8 cellular contexts compared by ENCODE assay signal in the genomic region with DNA sequence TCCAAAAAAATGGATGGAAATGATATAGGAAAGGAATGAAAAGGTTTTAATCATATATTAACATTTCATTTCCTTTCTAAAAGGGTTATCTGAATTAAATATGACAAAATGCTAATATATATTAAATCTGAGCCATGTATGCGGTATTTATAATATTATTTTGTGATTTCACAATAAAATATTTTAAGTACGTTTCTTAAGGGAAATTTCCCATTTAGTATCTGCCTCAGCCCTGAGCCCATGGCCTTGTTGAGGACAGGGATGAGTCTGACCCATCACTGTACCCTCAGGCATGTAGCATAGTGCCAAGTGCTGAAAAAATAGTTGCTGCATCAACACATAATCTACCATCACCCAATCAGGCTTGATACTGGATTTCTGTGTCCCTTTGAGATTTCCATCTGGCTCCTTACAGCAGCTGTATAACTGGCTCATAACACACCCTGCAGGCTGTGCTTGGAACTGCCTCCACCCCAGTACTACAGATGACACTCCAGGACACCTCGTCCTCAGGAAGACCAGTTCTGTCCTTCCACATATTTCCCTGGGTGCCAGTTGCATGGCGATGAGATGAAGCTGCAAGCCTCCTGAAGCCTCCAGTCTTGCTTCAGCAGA. TPM values are rescaled to one million over a fixed set of nuclear protein-coding genes. Genes with fewer than 3 reads are reported as not detected.
A peak's percentile ranks its signal among the peaks of the same experiment; 100 is the strongest.
DNase-seq lines count a peak whose midpoint lies in the region; ATAC-seq, FAIRE-seq and TF ChIP-seq lines count a peak whose summit lies in the region.

No MANE protein-coding gene starts in this region.

- peak overlapping the region in 2 of 3 donors; percentile 11 to 16 for H3K27ac Mint-ChIP-seq in CD4-positive, CD25-positive, alpha-beta regulatory T cell
- no peak overlapping the region for H3K27ac Mint-ChIP-seq in astrocyte (ENCODE audit: unreplicated experiment)
- H3K27ac Mint-ChIP-seq in neural crest cell (ENCODE audit: unreplicated experiment): no peak overlapping the region

- no peaks in the 10 kb centered on the region for H3K79me2 ChIP-seq in astrocyte (ENCODE audit: insufficient read depth, low read length)

- peaks cover 0 to 4% of the 10 kb centered on the region in 2 experiments for H3K9me3 ChIP-seq in CD4-positive, CD25-positive, alpha-beta regulatory T cell (ENCODE audit: control insufficient read depth in 2 of 2, low read length in 2 of 2)
- no peaks in the 10 kb centered on the region for H3K9me3 ChIP-seq in astrocyte (ENCODE audit: insufficient read depth, low read depth, low read length)

- TF ChIP-seq CTCF in astrocyte (IDR thresholded peaks at IDR 0.05; ENCODE audit: insufficient read depth, low read depth, low read length) (peak; percentile 21), neural crest cell (conservative IDR thresholded peaks at IDR 0.05) (peak; percentile 54)

- H3K4me1 ChIP-seq in CD4-positive, CD25-positive, alpha-beta regulatory T cell (ENCODE audit: control insufficient read depth, insufficient read depth, low read length, poor library complexity, severe bottlenecking): peaks cover 6% of the 10 kb centered on the region
- H3K4me1 ChIP-seq in astrocyte (ENCODE audit: insufficient read depth, low read length): no peaks in the 10 kb centered on the region

- H3K36me3 ChIP-seq in CD4-positive, CD25-positive, alpha-beta regulatory T cell (ENCODE audit: control insufficient read depth, insufficient read depth, low read length): peaks cover 75% of the 10 kb centered on the region
- peaks cover 5% of the 10 kb centered on the region for H3K36me3 ChIP-seq in astrocyte (ENCODE audit: insufficient read depth, low read length)

- H3K9ac ChIP-seq in astrocyte (ENCODE audit: low read length): no peak overlapping the region

- in situ Hi-C loops in KBM-7 (cut with MboI; ENCODE audit: low pct_unique_long_range_greater_than_20kb, low sequenced_read_pairs): no loop called here

- H2AFZ ChIP-seq in astrocyte (ENCODE audit: low read depth, low read length): no peak overlapping the region

- H4K20me1 ChIP-seq in astrocyte (ENCODE audit: insufficient read depth, low read length): no peaks in the 10 kb centered on the region

- H3K27me3 Mint-ChIP-seq in CD4-positive, CD25-positive, alpha-beta regulatory T cell: no peaks in the 10 kb centered on the region
- H3K27me3 Mint-ChIP-seq in astrocyte (ENCODE audit: low read depth, unreplicated experiment): no peaks in the 10 kb centered on the region
- H3K27me3 Mint-ChIP-seq in neural crest cell (ENCODE audit: low read depth): no peaks in the 10 kb centered on the region

- no peak overlapping the region for H3K4me2 ChIP-seq in astrocyte (ENCODE audit: low read length)

- peak in 1 of 3 donors; percentile 43 for DNase-seq in CD4-positive, CD25-positive, alpha-beta regulatory T cell
- DNase-seq in KBM-7 (peak; percentile 44), astrocyte (ENCODE audit: low read depth) (no peak), neural crest cell (ENCODE audit: low read depth, low spot score) (peak; percentile 4), mucosa of gallbladder (ENCODE audit: low spot score) (no peak), globus pallidus (ENCODE audit: low spot score) (no peak)

- H3K9me3 Mint-ChIP-seq in CD4-positive, CD25-positive, alpha-beta regulatory T cell: peaks cover 0 to 3% (median 0%) of the 10 kb centered on the region in 7 donors
- H3K9me3 Mint-ChIP-seq in astrocyte (ENCODE audit: unreplicated experiment) (no peaks in the 10 kb centered on the region), neural crest cell (no peaks in the 10 kb centered on the region)

- H3K4me3 ChIP-seq in CD4-positive, CD25-positive, alpha-beta regulatory T cell (ENCODE audit: low read depth, low read length): no peak overlapping the region
- no peak overlapping the region for H3K4me3 ChIP-seq in astrocyte (ENCODE audit: insufficient read depth, low read depth, low read length)

- H3K4me3 Mint-ChIP-seq in CD4-positive, CD25-positive, alpha-beta regulatory T cell: no peak overlapping the region
- no peak overlapping the region for H3K4me3 Mint-ChIP-seq in astrocyte (ENCODE audit: unreplicated experiment)
- no peak overlapping the region for H3K4me3 Mint-ChIP-seq in neural crest cell

- TF ChIP-seq POLR2A in GM18505 (IDR thresholded peaks at IDR 0.05; ENCODE audit: borderline replicate concordance, extremely low read depth, insufficient read depth, insufficient read length): no peak

- peaks cover 14 to 31% (median 24%) of the 10 kb centered on the region in 4 donors for H3K4me1 Mint-ChIP-seq in CD4-positive, CD25-positive, alpha-beta regulatory T cell
- peaks cover 6% of the 10 kb centered on the region for H3K4me1 Mint-ChIP-seq in astrocyte (ENCODE audit: low read depth, unreplicated experiment)
- H3K4me1 Mint-ChIP-seq in neural crest cell: no peaks in the 10 kb centered on the region

- H3K36me3 Mint-ChIP-seq in CD4-positive, CD25-positive, alpha-beta regulatory T cell: peaks cover 45% of the 10 kb centered on the region
- H3K36me3 Mint-ChIP-seq in astrocyte (ENCODE audit: low read depth, unreplicated experiment) (peaks cover 9% of the 10 kb centered on the region), neural crest cell (ENCODE audit: low read depth) (peaks cover 4% of the 10 kb centered on the region)

- ATAC-seq in CD4-positive, CD25-positive, alpha-beta regulatory T cell (ENCODE audit: low read depth in 2 of 2): peak in 1 of 2 donors; percentile 34
- ATAC-seq in GM18909 (IDR thresholded peaks at IDR 0.05; ENCODE audit: poor library complexity, unreplicated experiment): peak; percentile 83
- no peak for ATAC-seq in GM18505 (IDR thresholded peaks at IDR 0.05; ENCODE audit: unreplicated experiment)

- no peak for FAIRE-seq in astrocyte (lab: Jason Lieb, UNC)

- no peak overlapping the region for H3K27ac ChIP-seq in CD4-positive, CD25-positive, alpha-beta regulatory T cell (ENCODE audit: insufficient read depth, low read length, poor library complexity, severe bottlenecking)
- no peak overlapping the region for H3K27ac ChIP-seq in astrocyte (ENCODE audit: low read depth, low read length)

- H3K27me3 ChIP-seq in CD4-positive, CD25-positive, alpha-beta regulatory T cell (ENCODE audit: control insufficient read depth, insufficient read depth, low read length): no peaks in the 10 kb centered on the region
- no peaks in the 10 kb centered on the region for H3K27me3 ChIP-seq in astrocyte (ENCODE audit: insufficient read depth, low read length)

RNA-seq across cellular contexts. Expression of a gene that starts 59.4 kb away (rescaled TPM):
- 1.6 TPM for total RNA-seq in CD4-positive, CD25-positive, alpha-beta regulatory T cell
- polyA plus RNA-seq in CD4-positive, CD25-positive, alpha-beta regulatory T cell: 1 to 10 TPM in 3 of 4 donors, under 1 TPM in 1; 0.85 to 6.0 (median 2.5) TPM
- total RNA-seq in astrocyte (1.4 and 2.4 TPM in 2 replicates), neural crest cell (5.9 and 6.9 TPM in 2 replicates), mucosa of gallbladder (2.8 TPM)

Comparison
In these comparisons a context has a peak if more than half of its experiments do, and no peak if none do; other contexts are left out.
1. DNase-seq: peak in KBM-7 (single experiment) and neural crest cell (single experiment); none in astrocyte (single experiment), mucosa of gallbladder (single experiment) and globus pallidus (single experiment).
2. H3K27ac Mint-ChIP-seq: peak in CD4-positive, CD25-positive, alpha-beta regulatory T cell (2 of 3); none in astrocyte (single experiment) and neural crest cell (single experiment).